In the genomic region with DNA sequence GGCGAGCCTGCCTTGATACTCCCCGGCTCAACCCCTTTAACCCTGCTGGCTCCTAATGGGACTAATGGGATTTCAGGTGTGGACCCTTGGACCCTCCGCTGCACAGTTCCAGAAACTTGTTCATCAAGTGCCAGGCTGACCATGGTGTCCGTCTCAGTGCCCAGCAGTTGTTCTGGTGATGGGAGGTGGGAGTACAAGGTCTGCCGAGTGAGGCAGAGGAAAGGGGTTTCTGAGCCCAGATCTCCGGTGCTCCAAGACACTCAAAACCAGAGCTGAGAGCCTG, we compare ENCODE assay signal across 1 cellular context.
TF ChIP-seq lines count a peak whose summit lies in the region.

No MANE protein-coding gene starts in this region.

TF ChIP-seq in GM23338, 12 proteins besides CTCF, POLR2A, EP300 and RAD21 (continued from another document):
- TF ChIP-seq CREB1 (CRISPR knock-in tag; IDR thresholded peaks at IDR 0.05; ENCODE audit: low read depth) (no peak), EZH2 (IDR thresholded peaks at IDR 0.05; ENCODE audit: low read depth, unreplicated experiment) (no peak), ZNF331 (CRISPR knock-in tag; IDR thresholded peaks at IDR 0.05; ENCODE audit: low read depth) (no peak), ZNF114 (CRISPR knock-in tag; IDR thresholded peaks at IDR 0.05) (no peak), STAT1 (IDR thresholded peaks at IDR 0.05; ENCODE audit: unreplicated experiment) (no peak)
